ENCODE assay signal across 8 cellular contexts in the genomic region with DNA sequence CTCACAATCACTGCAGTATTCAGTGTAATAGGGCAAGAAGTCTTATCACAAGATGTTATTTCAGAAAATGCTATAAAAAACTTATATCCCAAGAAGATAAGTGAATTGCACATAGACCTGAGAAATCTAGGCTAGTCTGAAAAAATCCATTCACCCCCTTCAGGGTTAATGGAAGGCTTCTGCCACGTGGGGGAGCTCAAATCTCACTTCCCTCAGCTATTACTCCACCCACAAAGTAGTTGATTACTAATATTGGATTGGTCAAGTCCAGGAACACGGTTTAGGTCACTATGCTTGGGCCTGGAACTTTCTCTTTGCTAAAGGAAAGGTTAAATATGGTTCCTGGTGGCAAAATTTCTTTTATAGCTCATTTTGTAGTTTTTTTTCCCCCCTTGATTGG. TPM values are rescaled to one million over a fixed set of nuclear protein-coding genes. Genes with fewer than 3 reads are reported as not detected.
DNase-seq lines count a peak whose midpoint lies in the region; FAIRE-seq and TF ChIP-seq lines count a peak whose summit lies in the region.

No MANE protein-coding gene starts in this region.

- H3K27ac ChIP-seq in HEK293 (ENCODE audit: extremely low read depth, low read depth, low read length) = no peak overlapping the region
- no peak overlapping the region for H3K27ac ChIP-seq in VCaP

- DNase-seq in AG20443 (ENCODE audit: low spot score) (peak; percentile 57), LHCN-M2 (ENCODE audit: low read depth) (peak; percentile 61), glutamatergic neuron (peak; percentile 26), urothelium cell line (ENCODE audit: low spot score) (peak; percentile 64), middle frontal gyrus (ENCODE audit: extremely low spot score, low spot score) (no peak)

- POLR2A ChIA-PET in HEK293 (lab: Yijun Ruan, JAX) = no interaction called here

- H3K4me3 Mint-ChIP-seq in glutamatergic neuron (ENCODE audit: unreplicated experiment) = no peak overlapping the region

- no peak overlapping the region for H3K4me3 ChIP-seq in HEK293 (ENCODE audit: low read depth, low read length)

- no peaks in the 10 kb centered on the region for H3K9me3 ChIP-seq in HEK293 (ENCODE audit: control insufficient read depth, insufficient read depth, low read depth, low read length)

- FAIRE-seq in urothelium cell line (lab: Jason Lieb, UNC) = no peak

- H3K4me1 ChIP-seq in HEK293 (ENCODE audit: control insufficient read depth, insufficient read depth, low read length) = no peaks in the 10 kb centered on the region

- peaks cover 2% of the 10 kb centered on the region for H3K27me3 Mint-ChIP-seq in glutamatergic neuron (ENCODE audit: unreplicated experiment)

- CTCF ChIA-PET in HEK293 (lab: Yijun Ruan, JAX) = interaction anchor here (0.5 to 3.9 kb wide), 11 partner anchors 52 to 1660 kb away, joined by 3 to 26 read pairs (median 4); partner anchors contain the start of gene ADAM23

- TF ChIP-seq CTCF in GM12873 (IDR thresholded peaks at IDR 0.05; ENCODE audit: insufficient read depth, low read depth, low read length, missing control alignments) = peak; percentile 67
- no peak for TF ChIP-seq CTCF in HEK293 (tag by site-specific recombination; IDR thresholded peaks at IDR 0.05)
- peak; percentile 86 for TF ChIP-seq CTCF in VCaP (conservative IDR thresholded peaks at IDR 0.05)
- TF ChIP-seq CTCF in glutamatergic neuron (IDR thresholded peaks at IDR 0.05; ENCODE audit: partially characterized antibody, unreplicated experiment) = peak; percentile 17

- no peaks in the 10 kb centered on the region for H3K4me1 Mint-ChIP-seq in glutamatergic neuron (ENCODE audit: low read depth, unreplicated experiment)

- H3K36me3 ChIP-seq in HEK293 (ENCODE audit: control insufficient read depth in 2 of 2, insufficient read depth in 1 of 2, low read length in 2 of 2) = no peaks in the 10 kb centered on the region

- H3K36me3 Mint-ChIP-seq in glutamatergic neuron (ENCODE audit: unreplicated experiment) = peaks cover 12% of the 10 kb centered on the region

- H3K27ac Mint-ChIP-seq in glutamatergic neuron (ENCODE audit: unreplicated experiment) = no peak overlapping the region

- peaks cover 2% of the 10 kb centered on the region for H3K9me3 Mint-ChIP-seq in glutamatergic neuron (ENCODE audit: unreplicated experiment)

TF ChIP-seq in HEK293, 187 proteins besides CTCF, POLR2A, EP300 and RAD21:
- TF ChIP-seq TRIM28 (IDR thresholded peaks at IDR 0.05; ENCODE audit: borderline replicate concordance, low read length) = no peak
- TF ChIP-seq ZNF561 (tag by site-specific recombination; IDR thresholded peaks at IDR 0.05; ENCODE audit: borderline replicate concordance) = no peak
- peak; percentile 81 for TF ChIP-seq ZNF664 (tag by site-specific recombination; IDR thresholded peaks at IDR 0.05)
- TF ChIP-seq ZNF654 (tag by site-specific recombination; IDR thresholded peaks at IDR 0.05; ENCODE audit: low read depth) = peak; percentile 77
- 0 out of 2 replicates have a peak, but pooled peaks have one; percentile 16 for TF ChIP-seq ZNF660 (tag by site-specific recombination; IDR thresholded peaks at IDR 0.05)
- no peak for TF ChIP-seq KLF17 (tag by site-specific recombination; IDR thresholded peaks at IDR 0.05)

RNA-seq across cellular contexts. Expression of gene ADAM23, which starts 51.2 kb away (rescaled TPM):
- 3.1 and 6.8 TPM in 2 replicates for total RNA-seq in LHCN-M2 (2014; rRNA removed)
- 5.8 TPM for polyA plus RNA-seq in LHCN-M2 (2012)
- total RNA-seq in glutamatergic neuron (ENCODE audit: unreplicated experiment) = 16.4 TPM
